In genomic region chr1:77953907-77954306, GRCh38 we compare ENCODE assay signal across 25 cellular contexts.
"Had no signal": no experiment of that assay in that cellular context is flagged by ENCODE, and none has a peak within 500 bp of the region (broad histone marks: within the 10 kb centered on the region; RNA-seq: fewer than 3 reads in every experiment).

No MANE protein-coding gene starts in this region.

- DNase-seq: activated CD4-positive, alpha-beta memory T cell treated with anti-CD3 and anti-CD28 coated beads for 36 hours; activated CD4-positive, alpha-beta T cell treated with anti-CD3 and anti-CD28 coated beads for 36 hours; activated CD4-positive, alpha-beta T cell treated with anti-CD3 and anti-CD28 coated beads, Interleukin-2, amount 10 ng/mL, durations not matched to agents 24 days and 14 days; activated CD4-positive, CD25-positive, alpha-beta regulatory T cell; activated CD4-positive, CD25-positive, alpha-beta regulatory T cell treated with anti-CD3 and anti-CD28 coated beads, Interleukin-2, amount 50 U/mL, for 72 hours; activated CD8-positive, alpha-beta memory T cell treated with anti-CD3 and anti-CD28 coated beads, Interleukin-2, amount 10 ng/mL, durations not matched to agents 7 days and 5 days; activated CD8-positive, alpha-beta memory T cell treated with anti-CD3 and anti-CD28 coated beads, Interleukin-2, amount 50 U/mL, for 4 hours; activated CD8-positive, alpha-beta T cell treated with anti-CD3 and anti-CD28 coated beads, Interleukin-2, amount 10 ng/mL, durations not matched to agents 7 days and 5 days; activated effector memory CD4-positive, alpha-beta T cell treated with anti-CD3 and anti-CD28 coated beads, Interleukin-2, amount 50 U/mL, for 16 hours; activated naive CD4-positive, alpha-beta T cell treated with anti-CD3 and anti-CD28 coated beads, Interleukin-2, amount 10 ng/mL, durations not matched to agents 7 days and 5 days; activated T-cell treated with anti-CD3 and anti-CD28 coated beads, Interleukin-2, amount 50 U/mL, for 1 hour; amniotic stem cell; anterior cingulate cortex; brain microvascular endothelial cell; dorsolateral prefrontal cortex; effector memory CD4-positive, alpha-beta T cell; endodermal cell; foreskin fibroblast; head of caudate nucleus; T-helper 2 cell had no signal

- H3K4me3 ChIP-seq: coronary artery, dorsolateral prefrontal cortex had no signal

- H3K27me3 ChIP-seq: brain microvascular endothelial cell, dorsolateral prefrontal cortex had no signal

- FAIRE-seq: bronchial epithelial cell, frontal cortex had no signal

- H3K27ac ChIP-seq: brain microvascular endothelial cell, coronary artery had no signal

- ATAC-seq: activated CD4-positive, alpha-beta T cell treated with anti-CD3 and anti-CD28 coated beads for 36 hours; activated CD8-positive, alpha-beta memory T cell treated with anti-CD3 and anti-CD28 coated beads, Interleukin-2, amount 10 ng/mL, durations not matched to agents 7 days and 5 days; activated CD8-positive, alpha-beta T cell treated with anti-CD3 and anti-CD28 coated beads, Interleukin-2, amount 10 ng/mL, durations not matched to agents 7 days and 5 days; activated T-helper 17 cell treated with anti-CD3 and anti-CD28 coated beads, Interleukin-2, amount 50 U/mL, for 72 hours; esophagus mucosa had no signal
